ENCODE assay signal across 8 cellular contexts in the genomic region with DNA sequence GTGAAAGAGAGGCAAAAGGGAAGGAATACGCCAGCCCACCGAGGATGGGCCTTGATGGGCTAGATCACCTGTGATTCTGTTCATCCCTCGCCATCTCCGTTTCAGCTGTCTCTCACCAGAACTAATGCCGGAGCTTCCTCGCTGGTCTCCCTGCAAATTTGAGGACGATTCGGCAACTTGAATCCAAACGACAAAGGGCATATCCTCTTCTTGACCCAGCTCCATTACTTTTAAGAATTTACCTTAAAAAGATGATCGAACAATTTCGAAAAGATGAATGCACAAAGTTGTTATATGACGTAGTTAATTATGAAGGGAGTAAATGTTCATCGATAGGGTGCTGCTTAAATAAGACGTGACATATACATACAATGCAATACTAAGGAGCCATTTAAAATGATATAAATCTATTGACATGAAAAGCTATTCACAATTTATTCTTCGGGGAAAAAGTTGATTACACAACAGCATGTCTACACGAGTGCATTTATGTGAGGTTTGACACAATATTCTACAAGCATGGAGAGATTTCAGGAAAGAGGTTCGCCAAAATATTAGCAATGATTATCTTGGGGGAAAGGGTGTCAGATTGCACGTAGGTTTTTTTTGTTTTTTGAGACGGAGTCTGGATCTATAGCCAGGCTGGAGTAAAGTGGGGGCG. TPM values are rescaled to one million over a fixed set of nuclear protein-coding genes. Genes with fewer than 3 reads are reported as not detected.
DNase-seq lines count a peak whose midpoint lies in the region; ATAC-seq and TF ChIP-seq lines count a peak whose summit lies in the region.

No MANE protein-coding gene starts in this region.

- H3K27ac ChIP-seq in cingulate gyrus (ENCODE audit: low read depth, low read length) (peak overlapping the region; percentile 87), neural cell (ENCODE audit: low read length) (peak overlapping the region; percentile 98)

- TF ChIP-seq RAD21 in neural cell (conservative IDR thresholded peaks at IDR 0.05), result no peak

- H3K9me3 ChIP-seq in neural cell (ENCODE audit: low read length), result no peaks in the 10 kb centered on the region

- no peaks in the 10 kb centered on the region for H3K27me3 ChIP-seq in neural cell (ENCODE audit: insufficient read depth, low read depth, low read length)

- no peak for TF ChIP-seq EP300 in neural cell (conservative IDR thresholded peaks at IDR 0.05; ENCODE audit: poor library complexity, severe bottlenecking)

- peaks cover 37% of the 10 kb centered on the region for H3K79me2 ChIP-seq in neural cell (replicated peaks; ENCODE audit: insufficient read depth, low read length)

- no peak for ATAC-seq in GM21390 (IDR thresholded peaks at IDR 0.05; ENCODE audit: unreplicated experiment)

- peak; percentile 79 for DNase-seq in NCI-H510A treated with DMSO at 0.1 percent for 48 hours (lab: John Stamatoyannopoulos, UW)
- no peak for DNase-seq in NCI-H510A (lab: John Stamatoyannopoulos, UW)
- no peak for DNase-seq in Jurkat, Clone E6-1 (ENCODE audit: low read depth, low spot score)
- no peak for DNase-seq in GM19240 (ENCODE audit: insufficient read length, low spot score)
- no peak for DNase-seq in NCI-H446 treated with DMSO at 0.1 percent for 48 hours (lab: John Stamatoyannopoulos, UW)

- H3F3A ChIP-seq in neural cell (ENCODE audit: insufficient read depth, low read length, poor library complexity, severe bottlenecking), result no peaks in the 10 kb centered on the region

- H3K4me2 ChIP-seq in neural cell (ENCODE audit: low read length), result peak overlapping the region; percentile 47

- no peaks in the 10 kb centered on the region for H4K20me1 ChIP-seq in neural cell (ENCODE audit: insufficient read depth)

- no peaks in the 10 kb centered on the region for H3K36me3 ChIP-seq in neural cell (ENCODE audit: insufficient read depth, low read length)

- H2AFZ ChIP-seq in neural cell (ENCODE audit: low read depth, low read length), result peak overlapping the region; percentile 53

- H3K9ac ChIP-seq in neural cell (ENCODE audit: low read length), result peak overlapping the region; percentile 97

- no peaks in the 10 kb centered on the region for H3K9me2 ChIP-seq in neural cell (ENCODE audit: insufficient read depth, low read length)

- no peak for TF ChIP-seq CTCF in neural cell (IDR thresholded peaks at IDR 0.05; ENCODE audit: poor library complexity, severe bottlenecking)

- peak overlapping the region; percentile 76 for H3K4me3 ChIP-seq in Jurkat, Clone E6-1 (ENCODE audit: low read length)
- peak overlapping the region; percentile 91 for H3K4me3 ChIP-seq in neural cell (ENCODE audit: low read length)

TF ChIP-seq in neural cell, 6 proteins besides CTCF, POLR2A, EP300 and RAD21:
- TF ChIP-seq MXI1 (conservative IDR thresholded peaks at IDR 0.05; ENCODE audit: poor library complexity, severe bottlenecking), result no peak
- no peak for TF ChIP-seq POLR2AphosphoS5 (IDR thresholded peaks at IDR 0.05)
- TF ChIP-seq, protein P1, sequence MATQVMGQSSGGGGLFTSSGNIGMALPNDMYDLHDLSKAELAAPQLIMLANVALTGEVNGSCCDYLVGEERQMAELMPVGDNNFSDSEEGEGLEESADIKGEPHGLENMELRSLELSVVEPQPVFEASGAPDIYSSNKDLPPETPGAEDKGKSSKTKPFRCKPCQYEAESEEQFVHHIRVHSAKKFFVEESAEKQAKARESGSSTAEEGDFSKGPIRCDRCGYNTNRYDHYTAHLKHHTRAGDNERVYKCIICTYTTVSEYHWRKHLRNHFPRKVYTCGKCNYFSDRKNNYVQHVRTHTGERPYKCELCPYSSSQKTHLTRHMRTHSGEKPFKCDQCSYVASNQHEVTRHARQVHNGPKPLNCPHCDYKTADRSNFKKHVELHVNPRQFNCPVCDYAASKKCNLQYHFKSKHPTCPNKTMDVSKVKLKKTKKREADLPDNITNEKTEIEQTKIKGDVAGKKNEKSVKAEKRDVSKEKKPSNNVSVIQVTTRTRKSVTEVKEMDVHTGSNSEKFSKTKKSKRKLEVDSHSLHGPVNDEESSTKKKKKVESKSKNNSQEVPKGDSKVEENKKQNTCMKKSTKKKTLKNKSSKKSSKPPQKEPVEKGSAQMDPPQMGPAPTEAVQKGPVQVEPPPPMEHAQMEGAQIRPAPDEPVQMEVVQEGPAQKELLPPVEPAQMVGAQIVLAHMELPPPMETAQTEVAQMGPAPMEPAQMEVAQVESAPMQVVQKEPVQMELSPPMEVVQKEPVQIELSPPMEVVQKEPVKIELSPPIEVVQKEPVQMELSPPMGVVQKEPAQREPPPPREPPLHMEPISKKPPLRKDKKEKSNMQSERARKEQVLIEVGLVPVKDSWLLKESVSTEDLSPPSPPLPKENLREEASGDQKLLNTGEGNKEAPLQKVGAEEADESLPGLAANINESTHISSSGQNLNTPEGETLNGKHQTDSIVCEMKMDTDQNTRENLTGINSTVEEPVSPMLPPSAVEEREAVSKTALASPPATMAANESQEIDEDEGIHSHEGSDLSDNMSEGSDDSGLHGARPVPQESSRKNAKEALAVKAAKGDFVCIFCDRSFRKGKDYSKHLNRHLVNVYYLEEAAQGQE (IDR thresholded peaks at IDR 0.05; ENCODE audit: borderline replicate concordance), result no peak
- TF ChIP-seq EZH2 (IDR thresholded peaks at IDR 0.05; ENCODE audit: borderline replicate concordance, insufficient read depth, low read length, poor library complexity, severe bottlenecking), result no peak
- TF ChIP-seq SMC3 (conservative IDR thresholded peaks at IDR 0.05; ENCODE audit: poor library complexity), result no peak
- TF ChIP-seq TAF1 (IDR thresholded peaks at IDR 0.05; ENCODE audit: low read depth), result no peak

RNA-seq across cellular contexts. Expression of a gene that starts 0.9 kb away (rescaled TPM):
- polyA plus RNA-seq in Jurkat, Clone E6-1 (2012; ENCODE audit: insufficient read depth, insufficient read length), result 21.5 TPM
- polyA plus RNA-seq in neural cell, result 67.3 and 70.8 TPM in 2 replicates
- polyA minus RNA-seq in neural cell, result 116 and 129 TPM in 2 replicates

RNA-seq across cellular contexts. Expression of a gene that starts 47.5 kb away (rescaled TPM):
- 25.2 TPM for polyA plus RNA-seq in Jurkat, Clone E6-1 (2012; ENCODE audit: insufficient read depth, insufficient read length)
- polyA plus RNA-seq in neural cell, result 0.25 and 0.40 TPM in 2 replicates
- polyA minus RNA-seq in neural cell, result 0.46 and 0.97 TPM in 2 replicates
